ENCODE assay signal across 22 cellular contexts in genomic region chr21:32088471-32088870, GRCh38.
"Had no signal": no experiment of that assay in that cellular context is flagged by ENCODE, and none has a peak within 500 bp of the region (broad histone marks: within the 10 kb centered on the region; RNA-seq: fewer than 3 reads in every experiment).

No MANE protein-coding gene starts in this region.

- H3K4me3 ChIP-seq: coronary artery, gastroesophageal sphincter, heart left ventricle, pancreas, psoas muscle, right atrium auricular region, spleen, upper lobe of left lung had no signal

- H3K27me3 ChIP-seq: heart left ventricle, pancreas, right atrium auricular region, upper lobe of left lung had no signal

- DNase-seq: activated CD4-positive, alpha-beta memory T cell treated with anti-CD3 and anti-CD28 coated beads for 36 hours; activated CD4-positive, alpha-beta T cell treated with anti-CD3 and anti-CD28 coated beads for 48 hours; activated CD4-positive, CD25-positive, alpha-beta regulatory T cell; activated effector memory CD4-positive, alpha-beta T cell treated with anti-CD3 and anti-CD28 coated beads, Interleukin-2, amount 50 U/mL, for 16 hours; activated naive CD4-positive, alpha-beta T cell treated with anti-CD3 and anti-CD28 coated beads, Interleukin-2, amount 10 ng/mL, durations not matched to agents 7 days and 5 days; activated T-cell treated with anti-CD3 and anti-CD28 coated beads for 4 hours; amygdala; cerebellar nuclear complex; endodermal cell; heart left ventricle; left cardiac atrium; pancreas; psoas muscle; spleen; stimulated activated CD4-positive, alpha-beta T cell treated with anti-CD3 and anti-CD28 coated beads, Interleukin-4, amount 100 ng/mL, for 24 hours; stimulated activated naive CD4-positive, alpha-beta T cell treated with Interleukin-2 at 50 U/mL for 16 hours; upper lobe of left lung had no signal

- H3K9me3 ChIP-seq: gastroesophageal sphincter, heart left ventricle, pancreas, psoas muscle, right atrium auricular region, upper lobe of left lung had no signal

- H3K27ac ChIP-seq: coronary artery, epithelial cell of prostate, gastroesophageal sphincter, heart left ventricle, pancreas, psoas muscle, right atrium auricular region, spleen, upper lobe of left lung had no signal

- H3K36me3 ChIP-seq: gastroesophageal sphincter, heart left ventricle, pancreas, right atrium auricular region, spleen, upper lobe of left lung had no signal

- ATAC-seq: gastroesophageal sphincter, heart left ventricle, left cardiac atrium, pancreas, psoas muscle had no signal

- FAIRE-seq: islet of Langerhans, pancreas had no signal

- H3K4me1 ChIP-seq: gastroesophageal sphincter, heart left ventricle, pancreas, psoas muscle, right atrium auricular region, spleen, upper lobe of left lung had no signal
